ENCODE assay signal across 7 cellular contexts in the genomic region with DNA sequence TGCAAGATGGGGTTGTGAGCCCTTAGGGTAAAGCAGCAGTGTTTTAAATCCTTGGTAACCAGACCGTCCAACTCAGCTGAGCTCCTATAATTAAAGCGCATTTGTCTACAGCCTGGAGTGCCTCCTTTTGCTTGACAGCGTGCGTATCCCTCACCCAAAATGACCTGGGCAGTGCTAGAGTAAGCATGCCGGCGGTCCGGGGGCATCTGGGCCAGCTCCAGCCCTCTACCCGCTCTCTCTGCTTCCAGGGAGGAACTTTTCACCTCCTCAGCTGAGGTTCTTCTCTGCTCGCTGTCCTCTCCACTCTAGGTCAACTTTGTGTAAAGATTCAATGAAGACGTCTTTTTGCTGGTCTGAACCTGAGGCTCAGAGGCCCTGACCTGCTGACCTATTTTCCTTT.
"Had no signal": no experiment of that assay in that cellular context is flagged by ENCODE, and none has a peak within 500 bp of the region (broad histone marks: within the 10 kb centered on the region; RNA-seq: fewer than 3 reads in every experiment).

No MANE protein-coding gene starts in this region.

- H3K27ac ChIP-seq: HL-60 had no signal

- H3K36me3 Mint-ChIP-seq: IgD-negative memory B cell had no signal

- H3K4me3 Mint-ChIP-seq: IgD-negative memory B cell had no signal

- ATAC-seq: HepG2, K562 had no signal

- H3K4me3 ChIP-seq: K562 had no signal

- H3K4me1 Mint-ChIP-seq: IgD-negative memory B cell had no signal

- H3K27ac Mint-ChIP-seq: IgD-negative memory B cell had no signal

- DNase-seq: IMR-90, KBM-7, KG1 had no signal
